In genomic region chr22:25232301-25232700, GRCh38 we compare ENCODE assay signal across 30 cellular contexts. TPM values are rescaled to one million over a fixed set of nuclear protein-coding genes. Genes with fewer than 3 reads are reported as not detected.
A peak's percentile ranks its signal among the peaks of the same experiment; 100 is the strongest.
DNase-seq lines count a peak whose midpoint lies in the region; ATAC-seq, FAIRE-seq and TF ChIP-seq lines count a peak whose summit lies in the region.
"Had no signal": no experiment of that assay in that cellular context is flagged by ENCODE, and none has a peak within 500 bp of the region (broad histone marks: within the 10 kb centered on the region; RNA-seq: fewer than 3 reads in every experiment).

No MANE protein-coding gene starts in this region.

- H3K27me3 ChIP-seq in RWPE2 (ENCODE audit: insufficient read depth, poor library complexity, severe bottlenecking) (no peaks in the 10 kb centered on the region), keratinocyte (ENCODE audit: control insufficient read depth, extremely low read depth, insufficient read depth, low read length) (peaks cover 3% of the 10 kb centered on the region)
- H3K27me3 ChIP-seq: hepatocyte had no signal

- no peaks in the 10 kb centered on the region for H3K4me1 ChIP-seq in RWPE2 (ENCODE audit: insufficient read depth, poor library complexity, severe bottlenecking)
- H3K4me1 ChIP-seq in keratinocyte (ENCODE audit: control insufficient read depth, extremely low read depth, insufficient read depth, low read length), result peaks cover 8% of the 10 kb centered on the region
- H3K4me1 ChIP-seq: gastrocnemius medialis, psoas muscle had no signal

- H3K27me3 Mint-ChIP-seq in T-helper 2 cell treated with Interferon-gamma antibody and Interleukin-4, amounts not matched to agents 5 μg/mL and 100 μg/mL, for 36 hours (ENCODE audit: low read depth), result peaks cover 7% of the 10 kb centered on the region

- H3K4me2 ChIP-seq in keratinocyte (ENCODE audit: control insufficient read depth, extremely low read depth, insufficient read depth, low read depth, low read length), result peak overlapping the region; percentile 16
- H3K4me2 ChIP-seq: hepatocyte, SK-N-SH had no signal

- TF ChIP-seq CTCF in AG10803 (conservative IDR thresholded peaks at IDR 0.05; ENCODE audit: low read length) (no peak), RWPE2 (IDR thresholded peaks at IDR 0.05; ENCODE audit: poor library complexity, severe bottlenecking) (no peak), keratinocyte (optimal IDR thresholded peaks at IDR 0.05 in 1 of 3, IDR thresholded peaks at IDR 0.05 in 1 of 3, conservative IDR thresholded peaks at IDR 0.05 in 1 of 3; ENCODE audit: extremely low read depth in 1 of 3, insufficient read depth in 2 of 3, low read length in 3 of 3) (no peak)

- no peak overlapping the region for H2AFZ ChIP-seq in keratinocyte (ENCODE audit: control insufficient read depth, low read length)
- H2AFZ ChIP-seq: hepatocyte had no signal

- H3K36me3 ChIP-seq in RWPE2 (ENCODE audit: low read depth) (no peaks in the 10 kb centered on the region), keratinocyte (ENCODE audit: control insufficient read depth in 2 of 2, extremely low read depth in 1 of 2, insufficient read depth in 2 of 2, low read length in 2 of 2) (no peaks in the 10 kb centered on the region)
- H3K36me3 ChIP-seq: gastrocnemius medialis, neutrophil, thoracic aorta had no signal

- ATAC-seq in RWPE2 (ENCODE audit: low read depth) (peak; percentile 49; the same call in 2 of the 3 replicates), esophagus mucosa (peak; percentile 58)
- ATAC-seq: activated T-helper 17 cell treated with anti-CD3 and anti-CD28 coated beads, Interleukin-2, amount 50 U/mL, for 72 hours; gastrocnemius medialis; psoas muscle; stimulated activated naive CD8-positive, alpha-beta T cell treated with anti-CD3 and anti-CD28 coated beads, Interleukin-15, Interleukin-2, amounts not matched to agents 100 U/mL and 50 U/mL, for 24 hours; T-helper 17 cell had no signal

- no peaks in the 10 kb centered on the region for H3K9me1 ChIP-seq in keratinocyte (ENCODE audit: control insufficient read depth, extremely low read depth, insufficient read depth, low read length)

- H3K4me3 Mint-ChIP-seq in T-helper 2 cell treated with Interferon-gamma antibody and Interleukin-4, amounts not matched to agents 5 μg/mL and 100 μg/mL, for 36 hours, result no peak overlapping the region
- H3K4me3 Mint-ChIP-seq: activated CD4-positive, alpha-beta memory T cell treated with anti-CD3 and anti-CD28 coated beads, Interleukin-2, amount 10 ng/mL, durations not matched to agents 7 days and 5 days; activated T-helper 17 cell treated with anti-CD3 and anti-CD28 coated beads, Interleukin-2, amount 50 U/mL, for 72 hours; CD4-positive, alpha-beta memory T cell; T-helper 17 cell had no signal

- no peaks in the 10 kb centered on the region for H3K79me2 ChIP-seq in keratinocyte (ENCODE audit: control insufficient read depth, insufficient read depth, low read length)
- H3K79me2 ChIP-seq: hepatocyte had no signal

- no peaks in the 10 kb centered on the region for H4K20me1 ChIP-seq in keratinocyte (ENCODE audit: control insufficient read depth, extremely low read depth, insufficient read depth, low read length)

- DNase-seq in AG10803 (ENCODE audit: low read depth), result peak; percentile 31
- no peak for DNase-seq in RWPE2 (ENCODE audit: low spot score)
- DNase-seq in keratinocyte (ENCODE audit: low read depth, low spot score), result no peak
- DNase-seq in T-helper 2 cell treated with Interferon-gamma antibody and Interleukin-4, amounts not matched to agents 5 μg/mL and 100 μg/mL, for 36 hours (ENCODE audit: low spot score), result no peak
- no peak for DNase-seq in NCI-H1048 (lab: John Stamatoyannopoulos, UW)
- no peak for DNase-seq in NCI-H1105 treated with DMSO at 0.1 percent for 48 hours (lab: John Stamatoyannopoulos, UW)
- DNase-seq in NCI-H526 (lab: John Stamatoyannopoulos, UW), result no peak
- DNase-seq: activated CD4-positive, alpha-beta memory T cell treated with anti-CD3 and anti-CD28 coated beads, Interleukin-2, amount 10 ng/mL, durations not matched to agents 7 days and 5 days; activated CD4-positive, alpha-beta T cell treated with anti-CD3 and anti-CD28 coated beads for 1 hour; activated naive CD4-positive, alpha-beta T cell treated with anti-CD3 and anti-CD28 coated beads, Interleukin-2, amount 50 U/mL, for 16 hours; anterior cingulate cortex; CD4-positive, alpha-beta memory T cell; central memory CD4-positive, alpha-beta T cell; gastrocnemius medialis; MM.1S; NCI-H1417 treated with DMSO at 0.1 percent for 48 hours; OCI-M1; psoas muscle; SK-N-SH; stimulated activated CD4-positive, alpha-beta T cell treated with anti-CD3 and anti-CD28 coated beads, Interleukin-15, amount 100 ng/mL, for 24 hours; stimulated activated naive CD8-positive, alpha-beta T cell treated with anti-CD3 and anti-CD28 coated beads, Interleukin-15, Interleukin-2, amounts not matched to agents 100 U/mL and 50 U/mL, for 24 hours; T-helper 17 cell had no signal

- H3K36me3 Mint-ChIP-seq in T-helper 2 cell treated with Interferon-gamma antibody and Interleukin-4, amounts not matched to agents 5 μg/mL and 100 μg/mL, for 36 hours (ENCODE audit: low read depth), result no peaks in the 10 kb centered on the region
- H3K36me3 Mint-ChIP-seq: CD4-positive, alpha-beta memory T cell had no signal

- dilution Hi-C loops in keratinocyte (cut with MboI; ENCODE audit: extremely low pct_ligation_motif_present, low sequenced_read_pairs), result no loop called here

- no peak for FAIRE-seq in keratinocyte (lab: Jason Lieb, UNC)

- H3K4me3 ChIP-seq in AG10803 (ENCODE audit: low read length), result no peak overlapping the region
- no peak overlapping the region for H3K4me3 ChIP-seq in RWPE2 (ENCODE audit: severe bottlenecking)
- H3K4me3 ChIP-seq in keratinocyte (ENCODE audit: control insufficient read depth in 2 of 3, extremely low read depth in 1 of 3, insufficient read depth in 2 of 3, low read depth in 1 of 3, low read length in 3 of 3), result no peak overlapping the region
- H3K4me3 ChIP-seq: gastrocnemius medialis, hepatocyte, psoas muscle, thoracic aorta had no signal

- H3K27ac ChIP-seq in RWPE2 (ENCODE audit: poor library complexity, severe bottlenecking) (no peak overlapping the region), keratinocyte (ENCODE audit: control insufficient read depth, insufficient read depth, low read length) (no peak overlapping the region)
- H3K27ac ChIP-seq: gastrocnemius medialis, hepatocyte, neutrophil, psoas muscle, thoracic aorta had no signal

- H3K4me1 Mint-ChIP-seq in T-helper 2 cell treated with Interferon-gamma antibody and Interleukin-4, amounts not matched to agents 5 μg/mL and 100 μg/mL, for 36 hours (ENCODE audit: low read depth), result peaks cover 3% of the 10 kb centered on the region
- H3K4me1 Mint-ChIP-seq: activated T-helper 17 cell treated with anti-CD3 and anti-CD28 coated beads, Interleukin-2, amount 50 U/mL, for 72 hours had no signal

- H3K27ac Mint-ChIP-seq in T-helper 2 cell treated with Interferon-gamma antibody and Interleukin-4, amounts not matched to agents 5 μg/mL and 100 μg/mL, for 36 hours, result no peak overlapping the region
- H3K27ac Mint-ChIP-seq: activated CD4-positive, alpha-beta memory T cell treated with anti-CD3 and anti-CD28 coated beads, Interleukin-2, amount 10 ng/mL, durations not matched to agents 7 days and 5 days; activated T-helper 17 cell treated with anti-CD3 and anti-CD28 coated beads, Interleukin-2, amount 50 U/mL, for 72 hours; CD4-positive, alpha-beta memory T cell; T-helper 17 cell had no signal

- H3K9ac ChIP-seq in keratinocyte (ENCODE audit: control insufficient read depth, extremely low read depth, insufficient read depth, low read length), result no peak overlapping the region
- H3K9ac ChIP-seq: SK-N-SH had no signal

- H3K9me3 ChIP-seq in RWPE2 (ENCODE audit: severe bottlenecking) (no peaks in the 10 kb centered on the region), keratinocyte (ENCODE audit: control insufficient read depth, low read depth, low read length) (no peaks in the 10 kb centered on the region)
- H3K9me3 ChIP-seq: gastrocnemius medialis, neutrophil, psoas muscle, SK-N-SH, thoracic aorta had no signal

- no peaks in the 10 kb centered on the region for H3K9me3 Mint-ChIP-seq in T-helper 2 cell treated with Interferon-gamma antibody and Interleukin-4, amounts not matched to agents 5 μg/mL and 100 μg/mL, for 36 hours
- H3K9me3 Mint-ChIP-seq: activated CD4-positive, alpha-beta memory T cell treated with anti-CD3 and anti-CD28 coated beads, Interleukin-2, amount 10 ng/mL, durations not matched to agents 7 days and 5 days; activated T-helper 17 cell treated with anti-CD3 and anti-CD28 coated beads, Interleukin-2, amount 50 U/mL, for 72 hours; CD4-positive, alpha-beta memory T cell had no signal

RNA-seq across cellular contexts. Expression of gene CRYBB2, which starts 12.9 kb away (rescaled TPM):
- not detected for total RNA-seq in esophagus mucosa
- 0.09 to 0.89 TPM (median 0.55 TPM) in 3 replicates for polyA plus RNA-seq in keratinocyte
- not detected for polyA plus RNA-seq in keratinocyte (2011; ENCODE audit: low read depth)
- 0.26 and 0.47 TPM in 2 replicates for polyA plus RNA-seq in keratinocyte (2011; cell fraction: cytosol; rRNA removed)
- polyA plus RNA-seq in keratinocyte (2011; cell fraction: nucleus; rRNA removed), result 0.71 and 0.87 TPM in 2 replicates
- 0.20 and 0.26 TPM in 2 replicates for polyA plus RNA-seq in keratinocyte (2012; ENCODE audit: low replicate concordance)
- polyA minus RNA-seq in keratinocyte, result 0.43 to 0.67 TPM in 2 of 3 replicates, not detected in the other
- polyA minus RNA-seq in keratinocyte (2011; cell fraction: cytosol; rRNA and poly(A)+ RNA removed), result not detected
- 0.74 TPM in 1 of 2 replicates, not detected in the other for polyA minus RNA-seq in keratinocyte (2011; cell fraction: nucleus; rRNA and poly(A)+ RNA removed)
- total RNA-seq: A172; activated CD4-positive, alpha-beta memory T cell treated with anti-CD3 and anti-CD28 coated beads, Interleukin-2, amount 10 ng/mL, durations not matched to agents 7 days and 5 days; CD4-positive, alpha-beta memory T cell; dermis microvascular lymphatic vessel endothelial cell; gastrocnemius medialis; psoas muscle; T-helper 17 cell had no signal
- polyA plus RNA-seq: CD4-positive, alpha-beta memory T cell; hepatocyte had no signal

RNA-seq across cellular contexts. Expression of gene CRYBB3, which starts 32.6 kb away (rescaled TPM):
- 0.64 TPM for total RNA-seq in esophagus mucosa
- polyA plus RNA-seq in keratinocyte, result 0.06 TPM in 1 of 3 replicates, not detected in the others
- polyA plus RNA-seq in keratinocyte (2011; ENCODE audit: low read depth), result not detected
- not detected in 2 replicates for polyA plus RNA-seq in keratinocyte (2011; cell fraction: cytosol; rRNA removed)
- 0.19 and 0.31 TPM in 2 replicates for polyA plus RNA-seq in keratinocyte (2011; cell fraction: nucleus; rRNA removed)
- 0.20 TPM in 1 of 2 replicates, not detected in the other for polyA plus RNA-seq in keratinocyte (2012; ENCODE audit: low replicate concordance)
- polyA minus RNA-seq in keratinocyte, result not detected in 3 replicates
- not detected for polyA minus RNA-seq in keratinocyte (2011; cell fraction: cytosol; rRNA and poly(A)+ RNA removed)
- not detected in 2 replicates for polyA minus RNA-seq in keratinocyte (2011; cell fraction: nucleus; rRNA and poly(A)+ RNA removed)
- total RNA-seq: A172; activated T-helper 17 cell treated with anti-CD3 and anti-CD28 coated beads, Interleukin-2, amount 50 U/mL, for 72 hours; CD4-positive, alpha-beta memory T cell; dermis microvascular lymphatic vessel endothelial cell; gastrocnemius medialis; H4; hepatocyte; T-helper 17 cell had no signal
- polyA plus RNA-seq: CD4-positive, alpha-beta memory T cell; hepatocyte had no signal
